1 cellular context compared by ENCODE assay signal in genomic region chr9:126804696-126805545, GRCh38.
TF ChIP-seq lines count a peak whose summit lies in the region.

ZBTB43 (plus strand) TSS chr9:126805040; CDS start chr9:126832510, 27,470 bp downstream.

TF ChIP-seq in K562, 482 proteins besides CTCF, POLR2A, EP300 and RAD21 (continued from another document):
- TF ChIP-seq UBTF (IDR thresholded peaks at IDR 0.05; ENCODE audit: borderline replicate concordance in 1 of 2, low read depth in 2 of 2, low read length in 2 of 2): 0 out of 4 replicates have a peak, but pooled peaks of 1 of the 2 experiments have one; percentile 22
- 0 out of 2 replicates have a peak, but pooled peaks have one; percentile 83 for TF ChIP-seq AFF4 (CRISPR knock-in tag; IDR thresholded peaks at IDR 0.05)
- TF ChIP-seq ZNF76 (CRISPR knock-in tag; IDR thresholded peaks at IDR 0.05; ENCODE audit: borderline replicate concordance): peak; percentile 58; the same call in 1 of the 2 replicates
- peak; percentile 50; the same call in 1 of the 2 replicates for TF ChIP-seq ZNF263 (CRISPR knock-in tag; IDR thresholded peaks at IDR 0.05; ENCODE audit: borderline replicate concordance)
- no peak; the same call in 1 of the 2 replicates for TF ChIP-seq TCF3 (CRISPR knock-in tag; IDR thresholded peaks at IDR 0.05)
- TF ChIP-seq MLLT1 (IDR thresholded peaks at IDR 0.05): no peak
- TF ChIP-seq IRF9 (tag; IDR thresholded peaks at IDR 0.05): no peak
- no peak for TF ChIP-seq NR2F6 (CRISPR knock-in tag; IDR thresholded peaks at IDR 0.05)
- TF ChIP-seq POLR2AphosphoS2 (IDR thresholded peaks at IDR 0.05; ENCODE audit: low read length): no peak
- peak; percentile 79 for TF ChIP-seq REST (CRISPR knock-in tag; IDR thresholded peaks at IDR 0.05; ENCODE audit: low read depth)
- TF ChIP-seq ARID2 (IDR thresholded peaks at IDR 0.05): no peak
